ENCODE assay signal across 8 cellular contexts in genomic region chr1:153534933-153535663, GRCh38. TPM values are rescaled to one million over a fixed set of nuclear protein-coding genes. Genes with fewer than 3 reads are reported as not detected.
DNase-seq lines count a peak whose midpoint lies in the region; TF ChIP-seq lines count a peak whose summit lies in the region.

No MANE protein-coding gene starts in this region.

- H3K4me1 ChIP-seq in ACC112 (ENCODE audit: control insufficient read depth, insufficient read depth, low read length, unreplicated experiment) (peaks cover 39% of the 10 kb centered on the region), muscle layer of duodenum (ENCODE audit: control insufficient read depth in 1 of 2, insufficient read depth in 2 of 2, low read length in 2 of 2) (peaks cover 28 to 39% of the 10 kb centered on the region in 2 donors), vagina (peaks cover 70% of the 10 kb centered on the region)

- intact Hi-C loops in vagina (cut with DNase I), result loop anchor here (5.0 kb wide), 1 partner anchor 92 kb away; the partner anchor contains the start of genes S100A1 and S100A13

- TF ChIP-seq POLR2A in vagina (IDR thresholded peaks at IDR 0.05), result peak in 1 of 2 donors; percentile 27

- H3K27me3 ChIP-seq in ACC112 (ENCODE audit: insufficient read depth, low read length) (no peaks in the 10 kb centered on the region), muscle layer of duodenum (ENCODE audit: low read depth, low read length) (no peaks in the 10 kb centered on the region), vagina (no peaks in the 10 kb centered on the region)

- H2AFZ ChIP-seq in ACC112 (ENCODE audit: low read length, unreplicated experiment), result no peak overlapping the region

- H3K36me3 ChIP-seq in ACC112 (ENCODE audit: insufficient read depth, low read length) (peaks cover 9% of the 10 kb centered on the region; the same call in 1 of the 2 replicates), muscle layer of duodenum (ENCODE audit: control insufficient read depth in 1 of 2, insufficient read depth in 2 of 2, low read length in 2 of 2) (peaks cover 0 to 4% of the 10 kb centered on the region in 2 donors), vagina (peaks cover 0 to 4% of the 10 kb centered on the region in 2 donors)

- H3K27ac ChIP-seq in ACC112 (ENCODE audit: low read depth, low read length) (peak overlapping the region; percentile 85), muscle layer of duodenum (ENCODE audit: low read length) (peak overlapping the region; percentile 99), vagina (peak overlapping the region; percentile 100)

- H3K4me3 ChIP-seq in ACC112 (ENCODE audit: low read depth, low read length) (peak overlapping the region; percentile 87), WI38 (ENCODE audit: low read depth, low read length) (peak overlapping the region; percentile 99), epithelial cell of proximal tubule (ENCODE audit: low read depth, low read length) (peak overlapping the region; percentile 89), muscle layer of duodenum (ENCODE audit: low read depth in 1 of 2, low read length in 2 of 2) (peak overlapping the region; percentile 85 to 89), vagina (peak overlapping the region; percentile 96 to 99)

- peaks cover 20% of the 10 kb centered on the region for H3K79me2 ChIP-seq in ACC112 (ENCODE audit: control insufficient read depth, insufficient read depth, low read length, unreplicated experiment)

- no peaks in the 10 kb centered on the region for H3K9me3 ChIP-seq in muscle layer of duodenum (ENCODE audit: control insufficient read depth in 1 of 2, low read length in 2 of 2)
- no peaks in the 10 kb centered on the region for H3K9me3 ChIP-seq in vagina

- DNase-seq in GOT3 (lab: John Stamatoyannopoulos, UW), result peak; percentile 23
- no peak for DNase-seq in epithelial cell of proximal tubule (ENCODE audit: low read depth)
- DNase-seq in vagina (ENCODE audit: extremely low spot score in 2 of 2), result peak in 1 of 2 donors; percentile 96
- no peak for DNase-seq in D341Med (ENCODE audit: low spot score)
- DNase-seq in cortex of kidney (lab: John Stamatoyannopoulos, UW), result no peak

- no peak for TF ChIP-seq CTCF in WI38 (IDR thresholded peaks at IDR 0.05; ENCODE audit: low read depth, low read length)
- TF ChIP-seq CTCF in epithelial cell of proximal tubule (conservative IDR thresholded peaks at IDR 0.05; ENCODE audit: low read depth, low read length), result peak; percentile 31
- TF ChIP-seq CTCF in vagina (IDR thresholded peaks at IDR 0.05), result peak in 1 of 3 experiments; percentile 6

RNA-seq across cellular contexts. Expression of gene S100A6, which starts 0.7 kb away (rescaled TPM):
- 1,217 and 1,569 TPM in 2 replicates for total RNA-seq in epithelial cell of proximal tubule
- 562 TPM for total RNA-seq in vagina

RNA-seq across cellular contexts. Expression of gene S100A5, which starts 5.6 kb away (rescaled TPM):
- total RNA-seq in epithelial cell of proximal tubule (2.7 and 4.0 TPM in 2 replicates), vagina (not detected)

RNA-seq across cellular contexts. Expression of gene S100A4, which starts 10.5 kb away (rescaled TPM):
- 31.2 and 33.8 TPM in 2 replicates for total RNA-seq in epithelial cell of proximal tubule
- 375 TPM for total RNA-seq in vagina

RNA-seq across cellular contexts. Expression of gene S100A3, which starts 14.0 kb away (rescaled TPM):
- 10.2 and 27.6 TPM in 2 replicates for total RNA-seq in epithelial cell of proximal tubule
- 9.6 TPM for total RNA-seq in vagina

RNA-seq across cellular contexts. Expression of gene S100A2, which starts 30.5 kb away (rescaled TPM):
- 24.8 and 25.6 TPM in 2 replicates for total RNA-seq in epithelial cell of proximal tubule
- total RNA-seq in vagina, result 470 TPM

Comparison
In these comparisons a context has a peak if more than half of its experiments do, and no peak if none do; other contexts are left out.
1. RNA of gene S100A4, which starts 10.5 kb away (total RNA-seq): 375 TPM in vagina (single experiment); 31.2 to 33.8 TPM in epithelial cell of proximal tubule; every median in the first group is over 10 times any median in the second.
2. Peak in every context shown above with its lines, with median percentiles within 50 percentile points of each other: H3K27ac ChIP-seq and H3K4me3 ChIP-seq.